34 cellular contexts compared by ENCODE assay signal in the genomic region with DNA sequence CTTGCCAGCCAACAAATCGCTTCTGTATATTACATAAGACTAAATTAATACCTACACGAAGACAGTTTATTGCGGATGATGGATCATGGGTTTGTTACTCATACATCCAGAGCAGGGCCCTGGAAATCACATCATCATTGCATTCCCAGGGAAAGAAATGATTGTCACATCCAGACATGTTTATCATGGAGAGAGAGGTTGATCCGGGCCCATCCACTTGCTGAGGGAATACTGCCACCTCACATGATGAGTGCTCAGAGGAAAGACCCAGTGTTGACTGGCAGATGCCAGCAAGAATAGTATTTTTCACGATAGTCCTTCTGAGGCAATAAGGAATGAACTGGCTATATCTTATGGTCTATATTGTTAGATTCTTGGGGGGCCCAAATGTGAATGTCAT.
"Had no signal": no experiment of that assay in that cellular context is flagged by ENCODE, and none has a peak within 500 bp of the region (broad histone marks: within the 10 kb centered on the region; RNA-seq: fewer than 3 reads in every experiment).

No MANE protein-coding gene starts in this region.

- DNase-seq: Karpas-422, Kasumi-1, KG1, MG63, MM.1S, MV-4-11, NCI-H1092, NCI-H1092 treated with DMSO at 0.1 percent for 48 hours, NCI-H1105, NCI-H1105 treated with DMSO at 0.1 percent for 48 hours, NCI-H1417, NCI-H1417 treated with DMSO at 0.1 percent for 48 hours, NCI-H1436, NCI-H1436 treated with DMSO at 0.1 percent for 48 hours, NCI-H146, NCI-H1694, NCI-H1694 treated with DMSO at 0.1 percent for 48 hours, NCI-H187, NCI-H187 treated with DMSO at 0.1 percent for 48 hours, NCI-H1930, NCI-H2029, NCI-H2029 treated with DMSO at 0.1 percent for 48 hours, NCI-H2081, NCI-H2081 treated with DMSO at 0.1 percent for 48 hours, NCI-H2107, NCI-H2171, NCI-H2171 treated with DMSO at 0.1 percent for 48 hours, NCI-H2227 treated with DMSO at 0.1 percent for 48 hours, NCI-H226, NCI-H345, NCI-H446, NCI-H446 treated with DMSO at 0.1 percent for 48 hours, NCI-H510A had no signal

- H3K4me2 ChIP-seq: KMS-11 had no signal

- H3K27me3 ChIP-seq: MG63 had no signal

- H3K27ac ChIP-seq: KMS-11 had no signal

- H3K4me3 ChIP-seq: MG63 had no signal

- H3K9ac ChIP-seq: KMS-11 had no signal

- H3K9me3 ChIP-seq: MG63 had no signal

- H3K36me3 ChIP-seq: MG63 had no signal
